In genomic region chr17:80968602-80969029, GRCh38 we compare ENCODE assay signal across 9 cellular contexts. TPM values are rescaled to one million over a fixed set of nuclear protein-coding genes. Genes with fewer than 3 reads are reported as not detected.
DNase-seq lines count a peak whose midpoint lies in the region; ATAC-seq lines count a peak whose summit lies in the region.
"Had no signal": no experiment of that assay in that cellular context is flagged by ENCODE, and none has a peak within 500 bp of the region (broad histone marks: within the 10 kb centered on the region; RNA-seq: fewer than 3 reads in every experiment).

No MANE protein-coding gene starts in this region.

- CTCF ChIA-PET in activated CD4-positive, alpha-beta T cell treated with anti-CD3 and anti-CD28 coated beads, Interleukin-2, amount 10 ng/mL, durations not matched to agents 7 days and 5 days (lab: Charles Lee), result interaction anchor here (0.7 to 2.8 kb wide), 2 partner anchors 11 to 541 kb away, joined by 3 to 14 read pairs; no protein-coding TSS in a partner anchor

- peak overlapping the region; percentile 14 for H3K9ac ChIP-seq in adipocyte (ENCODE audit: low read length)

- H3K4me1 Mint-ChIP-seq in activated CD4-positive, alpha-beta T cell treated with anti-CD3 and anti-CD28 coated beads, Interleukin-2, amount 10 ng/mL, durations not matched to agents 7 days and 5 days, result peaks cover 9% of the 10 kb centered on the region

- no peaks in the 10 kb centered on the region for H3K9me3 ChIP-seq in adipocyte (ENCODE audit: control insufficient read depth, low read length)
- H3K9me3 ChIP-seq: ascending aorta had no signal

- DNase-seq in NCI-H2029 (lab: John Stamatoyannopoulos, UW), result peak; percentile 28
- no peak for DNase-seq in NCI-H2029 treated with DMSO at 0.1 percent for 48 hours (lab: John Stamatoyannopoulos, UW)
- peak; percentile 70 for DNase-seq in adipocyte (ENCODE audit: low read depth)
- peak; percentile 63 for DNase-seq in inferior parietal cortex (ENCODE audit: extremely low spot score)
- peak; percentile 80 for DNase-seq in superior temporal gyrus (ENCODE audit: extremely low spot score)
- no peak for DNase-seq in activated CD4-positive, alpha-beta T cell treated with anti-CD3 and anti-CD28 coated beads, Interleukin-2, amount 10 ng/mL, durations not matched to agents 7 days and 5 days
- no peak for DNase-seq in NCI-H510A (lab: John Stamatoyannopoulos, UW)

- H3K36me3 ChIP-seq in adipocyte (ENCODE audit: control insufficient read depth, insufficient read depth, low read length, severe bottlenecking), result peaks cover 13% of the 10 kb centered on the region

- H3K27me3 ChIP-seq in adipocyte (replicated peaks; ENCODE audit: control insufficient read depth, insufficient read depth, low read length), result peaks cover 28% of the 10 kb centered on the region

- no peak for ATAC-seq in GM19395 (IDR thresholded peaks at IDR 0.05; ENCODE audit: unreplicated experiment)

- H3K27me3 Mint-ChIP-seq in activated CD4-positive, alpha-beta T cell treated with anti-CD3 and anti-CD28 coated beads, Interleukin-2, amount 10 ng/mL, durations not matched to agents 7 days and 5 days, result peaks cover 2% of the 10 kb centered on the region

- H3K36me3 Mint-ChIP-seq in activated CD4-positive, alpha-beta T cell treated with anti-CD3 and anti-CD28 coated beads, Interleukin-2, amount 10 ng/mL, durations not matched to agents 7 days and 5 days (ENCODE audit: low read depth), result peaks cover 3% of the 10 kb centered on the region

- POLR2A ChIA-PET in activated CD4-positive, alpha-beta T cell treated with anti-CD3 and anti-CD28 coated beads, Interleukin-2, amount 10 ng/mL, durations not matched to agents 7 days and 5 days (lab: Charles Lee), result no interaction called here

- no peak overlapping the region for H3K4me3 Mint-ChIP-seq in activated CD4-positive, alpha-beta T cell treated with anti-CD3 and anti-CD28 coated beads, Interleukin-2, amount 10 ng/mL, durations not matched to agents 7 days and 5 days

- no peaks in the 10 kb centered on the region for H3K9me3 Mint-ChIP-seq in activated CD4-positive, alpha-beta T cell treated with anti-CD3 and anti-CD28 coated beads, Interleukin-2, amount 10 ng/mL, durations not matched to agents 7 days and 5 days

- H3K4me1 ChIP-seq in adipocyte (ENCODE audit: control insufficient read depth, insufficient read depth, low read length), result peaks cover 20% of the 10 kb centered on the region

- no peak overlapping the region for H3K27ac Mint-ChIP-seq in activated CD4-positive, alpha-beta T cell treated with anti-CD3 and anti-CD28 coated beads, Interleukin-2, amount 10 ng/mL, durations not matched to agents 7 days and 5 days

- H3K4me3 ChIP-seq in adipocyte (ENCODE audit: low read length), result peak overlapping the region; percentile 8
- H3K4me3 ChIP-seq: ascending aorta had no signal

RNA-seq across cellular contexts. Expression of gene CHMP6, which starts 23.0 kb away (rescaled TPM):
- total RNA-seq in activated CD4-positive, alpha-beta T cell treated with anti-CD3 and anti-CD28 coated beads, Interleukin-2, amount 10 ng/mL, durations not matched to agents 7 days and 5 days, result 10 to 100 TPM; 31.3 to 32.9 TPM

Comparison
In these comparisons a context has a peak if more than half of its experiments do, and no peak if none do; other contexts are left out.
1. DNase-seq: peak in NCI-H2029 (single experiment), adipocyte (single experiment), inferior parietal cortex (single experiment) and superior temporal gyrus (single experiment); none in NCI-H2029 treated with DMSO at 0.1 percent for 48 hours (single experiment), activated CD4-positive, alpha-beta T cell treated with anti-CD3 and anti-CD28 coated beads, Interleukin-2, amount 10 ng/mL, durations not matched to agents 7 days and 5 days (single experiment) and NCI-H510A (single experiment).